Comparison of ENCODE assay signal across 23 cellular contexts in the genomic region with DNA sequence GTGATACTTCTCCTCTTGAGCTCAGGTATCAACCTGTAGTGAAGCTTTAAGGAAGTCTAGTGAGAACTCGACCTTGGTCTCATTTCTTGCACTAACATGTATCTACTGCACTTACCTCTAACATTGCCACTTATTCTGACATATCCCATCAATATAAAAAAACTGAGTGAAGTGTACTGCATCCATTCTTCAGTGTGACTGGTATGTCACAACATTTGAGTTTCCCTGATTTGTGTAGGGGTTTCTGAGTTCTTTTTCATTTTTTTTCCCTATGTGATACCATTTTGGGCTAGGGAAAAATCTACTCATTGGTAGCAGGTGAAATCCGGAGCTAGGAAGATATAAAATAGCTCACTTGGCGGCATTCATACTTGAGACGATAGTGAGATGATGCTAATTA.
"Had no signal": no experiment of that assay in that cellular context is flagged by ENCODE, and none has a peak within 500 bp of the region (broad histone marks: within the 10 kb centered on the region; RNA-seq: fewer than 3 reads in every experiment).

No MANE protein-coding gene starts in this region.

- H3K9me3 ChIP-seq: colonic mucosa, esophagus muscularis mucosa, esophagus squamous epithelium, gastrocnemius medialis had no signal

- H3K36me3 ChIP-seq: colonic mucosa, esophagus muscularis mucosa, esophagus squamous epithelium, gastrocnemius medialis, gastroesophageal sphincter, heart left ventricle, heart right ventricle had no signal

- H3K27me3 ChIP-seq: colonic mucosa, dorsolateral prefrontal cortex, esophagus muscularis mucosa, esophagus squamous epithelium, foreskin keratinocyte, gastrocnemius medialis, gastroesophageal sphincter, heart left ventricle, heart right ventricle had no signal

- H3K27ac ChIP-seq: colonic mucosa, coronary artery, dorsolateral prefrontal cortex, epithelial cell of prostate, esophagus muscularis mucosa, esophagus squamous epithelium, foreskin keratinocyte, gastrocnemius medialis, gastroesophageal sphincter, heart left ventricle, heart right ventricle had no signal

- H3K4me3 ChIP-seq: colonic mucosa, coronary artery, dorsolateral prefrontal cortex, esophagus muscularis mucosa, esophagus squamous epithelium, gastrocnemius medialis, gastroesophageal sphincter, heart left ventricle, heart right ventricle had no signal

- DNase-seq: colonic mucosa; cortex of kidney; dermis blood vessel endothelial cell; dorsolateral prefrontal cortex; effector CD4-positive, alpha-beta T cell; effector CD8-positive, alpha-beta T cell; effector memory CD4-positive, alpha-beta T cell; effector memory CD8-positive, alpha-beta T cell; endodermal cell; erythroblast; esophagus squamous epithelium; foreskin fibroblast; foreskin keratinocyte; foreskin melanocyte; gastrocnemius medialis; glutamatergic neuron; head of caudate nucleus; heart left ventricle; heart right ventricle had no signal
